25 cellular contexts compared by ENCODE assay signal in the genomic region with DNA sequence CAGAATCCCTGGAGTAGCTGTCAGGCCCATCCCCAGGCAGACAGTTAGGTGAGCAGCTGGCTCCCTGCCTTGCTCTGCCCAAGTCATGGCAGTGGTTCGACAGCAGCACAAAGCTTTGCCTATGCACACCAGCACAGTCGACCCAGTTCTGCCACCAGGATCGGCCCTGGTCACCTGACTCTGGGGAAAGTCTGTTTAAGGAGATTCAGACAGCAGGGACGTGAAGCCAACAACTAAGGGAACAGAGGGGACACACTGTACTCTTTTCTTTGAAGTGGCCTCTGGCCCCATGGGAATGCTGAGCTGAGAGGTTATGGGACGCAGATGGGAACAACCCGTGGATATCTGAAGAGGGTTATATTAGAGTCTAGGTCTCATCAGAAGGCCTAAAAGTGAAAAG.
DNase-seq lines count a peak whose midpoint lies in the region; ATAC-seq and TF ChIP-seq lines count a peak whose summit lies in the region.
"Had no signal": no experiment of that assay in that cellular context is flagged by ENCODE, and none has a peak within 500 bp of the region (broad histone marks: within the 10 kb centered on the region; RNA-seq: fewer than 3 reads in every experiment).

No MANE protein-coding gene starts in this region.

- no peaks in the 10 kb centered on the region for H3K9me3 Mint-ChIP-seq in activated T-helper 1 cell treated with anti-CD3 and anti-CD28 coated beads, Interleukin-12 subunit alpha, Interleukin-12 subunit beta, Interleukin-2, Interleukin-4 antibody, amounts not matched to agents 30 ng/mL and 10 ng/mL and 1 ng/mL, durations not matched to agents 14 hours and 24 hours and 36 hours
- no peaks in the 10 kb centered on the region for H3K9me3 Mint-ChIP-seq in endothelial cell (ENCODE audit: unreplicated experiment)
- H3K9me3 Mint-ChIP-seq in neural progenitor cell: no peaks in the 10 kb centered on the region
- H3K9me3 Mint-ChIP-seq: activated naive CD4-positive, alpha-beta T cell treated with anti-CD3 and anti-CD28 coated beads for 36 hours; CD14-positive monocyte; nephron; T-helper 1 cell treated with Interleukin-12 subunit alpha and Interleukin-12 subunit beta and Interleukin-4 antibody, amounts not matched to agents 30 μg/mL and 1 μg/mL, for 36 hours had no signal

- H3K36me3 ChIP-seq in testis (ENCODE audit: low read depth, missing control alignments) (no peaks in the 10 kb centered on the region), neural progenitor cell (no peaks in the 10 kb centered on the region)
- H3K36me3 ChIP-seq: adrenal gland, sigmoid colon, transverse colon had no signal

- no peak overlapping the region for H2AFZ ChIP-seq in neural progenitor cell (replicated peaks)

- no peaks in the 10 kb centered on the region for H3K79me2 ChIP-seq in neural progenitor cell (ENCODE audit: low read depth)

- H3K27ac ChIP-seq in testis (peak overlapping the region in 1 of 2 donors; percentile 41), neural progenitor cell (no peak overlapping the region)
- H3K27ac ChIP-seq: RWPE1, sigmoid colon, transverse colon had no signal

- H3K9ac ChIP-seq in neural progenitor cell: no peak overlapping the region

- no peaks in the 10 kb centered on the region for H3K36me3 Mint-ChIP-seq in activated T-helper 1 cell treated with anti-CD3 and anti-CD28 coated beads, Interleukin-12 subunit alpha, Interleukin-12 subunit beta, Interleukin-2, Interleukin-4 antibody, amounts not matched to agents 30 ng/mL and 10 ng/mL and 1 ng/mL, durations not matched to agents 14 hours and 24 hours and 36 hours (ENCODE audit: low read depth)
- peaks cover 24% of the 10 kb centered on the region for H3K36me3 Mint-ChIP-seq in endothelial cell (ENCODE audit: low read depth, unreplicated experiment)
- H3K36me3 Mint-ChIP-seq in neural progenitor cell: no peaks in the 10 kb centered on the region
- H3K36me3 Mint-ChIP-seq: CD14-positive monocyte had no signal

- no peaks in the 10 kb centered on the region for H3K9me3 ChIP-seq in testis
- no peaks in the 10 kb centered on the region for H3K9me3 ChIP-seq in neural progenitor cell (ENCODE audit: low read depth)
- H3K9me3 ChIP-seq: adrenal gland, sigmoid colon, transverse colon had no signal

- H3K27me3 Mint-ChIP-seq in activated T-helper 1 cell treated with anti-CD3 and anti-CD28 coated beads, Interleukin-12 subunit alpha, Interleukin-12 subunit beta, Interleukin-2, Interleukin-4 antibody, amounts not matched to agents 30 ng/mL and 10 ng/mL and 1 ng/mL, durations not matched to agents 14 hours and 24 hours and 36 hours (ENCODE audit: insufficient read depth): peaks cover 10% of the 10 kb centered on the region
- H3K27me3 Mint-ChIP-seq in endothelial cell (ENCODE audit: unreplicated experiment) (no peaks in the 10 kb centered on the region), neural progenitor cell (ENCODE audit: insufficient read depth, low read depth) (peaks cover 6% of the 10 kb centered on the region)

- H3K4me1 Mint-ChIP-seq in activated T-helper 1 cell treated with anti-CD3 and anti-CD28 coated beads, Interleukin-12 subunit alpha, Interleukin-12 subunit beta, Interleukin-2, Interleukin-4 antibody, amounts not matched to agents 30 ng/mL and 10 ng/mL and 1 ng/mL, durations not matched to agents 14 hours and 24 hours and 36 hours (ENCODE audit: low read depth): peaks cover 14% of the 10 kb centered on the region
- peaks cover 21% of the 10 kb centered on the region for H3K4me1 Mint-ChIP-seq in endothelial cell (ENCODE audit: unreplicated experiment)
- peaks cover 7% of the 10 kb centered on the region for H3K4me1 Mint-ChIP-seq in neural progenitor cell

- H3F3A ChIP-seq in neural progenitor cell (ENCODE audit: low read depth): no peaks in the 10 kb centered on the region

- H3K27ac Mint-ChIP-seq in activated T-helper 1 cell treated with anti-CD3 and anti-CD28 coated beads, Interleukin-12 subunit alpha, Interleukin-12 subunit beta, Interleukin-2, Interleukin-4 antibody, amounts not matched to agents 30 ng/mL and 10 ng/mL and 1 ng/mL, durations not matched to agents 14 hours and 24 hours and 36 hours: peak overlapping the region; percentile 4
- no peak overlapping the region for H3K27ac Mint-ChIP-seq in endothelial cell (ENCODE audit: unreplicated experiment)
- no peak overlapping the region for H3K27ac Mint-ChIP-seq in neural progenitor cell
- H3K27ac Mint-ChIP-seq: activated naive CD4-positive, alpha-beta T cell treated with anti-CD3 and anti-CD28 coated beads for 36 hours; CD14-positive monocyte; T-helper 1 cell treated with Interleukin-12 subunit alpha and Interleukin-12 subunit beta and Interleukin-4 antibody, amounts not matched to agents 30 μg/mL and 1 μg/mL, for 36 hours had no signal

- ATAC-seq in left lobe of liver: no peak
- ATAC-seq: SK-N-SH treated with all-trans-retinoic acid at 6 μM for 48 hours had no signal

- WGBS in testis, 2 donors: 35 to 59% methylated on average over 6 of the region's 6 CpGs

- no peak overlapping the region for H3K4me2 ChIP-seq in neural progenitor cell

- H3K4me3 Mint-ChIP-seq in activated T-helper 1 cell treated with anti-CD3 and anti-CD28 coated beads, Interleukin-12 subunit alpha, Interleukin-12 subunit beta, Interleukin-2, Interleukin-4 antibody, amounts not matched to agents 30 ng/mL and 10 ng/mL and 1 ng/mL, durations not matched to agents 14 hours and 24 hours and 36 hours: no peak overlapping the region
- H3K4me3 Mint-ChIP-seq in endothelial cell (ENCODE audit: unreplicated experiment) (peak overlapping the region; percentile 42), neural progenitor cell (no peak overlapping the region)
- H3K4me3 Mint-ChIP-seq: activated naive CD4-positive, alpha-beta T cell treated with anti-CD3 and anti-CD28 coated beads for 36 hours; CD14-positive monocyte; nephron; T-helper 1 cell treated with Interleukin-12 subunit alpha and Interleukin-12 subunit beta and Interleukin-4 antibody, amounts not matched to agents 30 μg/mL and 1 μg/mL, for 36 hours had no signal

- H4K20me1 ChIP-seq in neural progenitor cell (ENCODE audit: low read depth): no peaks in the 10 kb centered on the region

- peaks cover 30% of the 10 kb centered on the region for H3K4me1 ChIP-seq in testis
- peaks cover 3% of the 10 kb centered on the region for H3K4me1 ChIP-seq in neural progenitor cell

- no peak for DNase-seq in activated T-helper 1 cell treated with anti-CD3 and anti-CD28 coated beads, Interleukin-12 subunit alpha, Interleukin-12 subunit beta, Interleukin-2, Interleukin-4 antibody, amounts not matched to agents 30 ng/mL and 10 ng/mL and 1 ng/mL, durations not matched to agents 14 hours and 24 hours and 36 hours (ENCODE audit: low spot score)
- DNase-seq in endothelial cell (ENCODE audit: low spot score) (no peak), left lobe of liver (ENCODE audit: low spot score) (peak; percentile 24), testis (peak; percentile 13), neural progenitor cell (ENCODE audit: low spot score) (no peak), HUDEP-2 (lab: John Stamatoyannopoulos, UW; ENCODE audit: unreplicated experiment in 76 of 76) (no peak), DMS79 treated with DMSO at 0.1 percent for 48 hours (lab: John Stamatoyannopoulos, UW) (no peak)
- DNase-seq: activated CD4-positive, alpha-beta T cell treated with anti-CD3 and anti-CD28 coated beads, Interleukin-2, amount 50 U/mL, for 1 hour; activated CD4-positive, CD25-positive, alpha-beta regulatory T cell; activated naive CD4-positive, alpha-beta T cell treated with anti-CD3 and anti-CD28 coated beads for 36 hours; foreskin melanocyte; Karpas-422; NCI-H1417 treated with DMSO at 0.1 percent for 48 hours; NCI-H345; NCI-H774; sigmoid colon; stimulated activated CD4-positive, alpha-beta T cell treated with anti-CD3 and anti-CD28 coated beads, Interleukin-12 subunit alpha, Interleukin-12 subunit beta, amount 100 ng/mL, for 4 hours; stimulated activated CD4-positive, alpha-beta T cell treated with anti-CD3 and anti-CD28 coated beads, Interleukin-2, amount 100 ng/mL, for 48 hours; transverse colon had no signal

- no peak for TF ChIP-seq POLR2A in testis (IDR thresholded peaks at IDR 0.05)

- no peaks in the 10 kb centered on the region for H3K27me3 ChIP-seq in testis
- no peaks in the 10 kb centered on the region for H3K27me3 ChIP-seq in neural progenitor cell
- H3K27me3 ChIP-seq: adrenal gland, sigmoid colon, transverse colon had no signal

- intact Hi-C loops in activated T-helper 1 cell treated with anti-CD3 and anti-CD28 coated beads, Interleukin-12 subunit alpha, Interleukin-12 subunit beta, Interleukin-2, Interleukin-4 antibody, amounts not matched to agents 30 ng/mL and 10 ng/mL and 1 ng/mL, durations not matched to agents 14 hours and 24 hours and 36 hours (cut with micrococcal nuclease): loop anchor here (10.0 kb wide), 1 partner anchor 597 kb away; no protein-coding TSS in a partner anchor
- intact Hi-C loops in testis (cut with DNase I; ENCODE audit: low total_unique reads): loop anchor here (10.0 kb wide), 1 partner anchor 327 kb away; no protein-coding TSS in a partner anchor

- H3K4me3 ChIP-seq in testis (no peak overlapping the region), neural progenitor cell (no peak overlapping the region)
- H3K4me3 ChIP-seq: adrenal gland, sigmoid colon, transverse colon had no signal

- TF ChIP-seq CTCF in endothelial cell (IDR thresholded peaks at IDR 0.05; ENCODE audit: unreplicated experiment) (no peak), testis (IDR thresholded peaks at IDR 0.05) (no peak), neural progenitor cell (IDR thresholded peaks at IDR 0.05) (no peak)

Comparison
In these comparisons a context has a peak if more than half of its experiments do, and no peak if none do; other contexts are left out.
1. DNase-seq: peak in left lobe of liver (single experiment) and testis (single experiment); none in activated T-helper 1 cell treated with anti-CD3 and anti-CD28 coated beads, Interleukin-12 subunit alpha, Interleukin-12 subunit beta, Interleukin-2, Interleukin-4 antibody, amounts not matched to agents 30 ng/mL and 10 ng/mL and 1 ng/mL, durations not matched to agents 14 hours and 24 hours and 36 hours (single experiment), endothelial cell (single experiment), neural progenitor cell (single experiment), HUDEP-2 (0 of 76) and DMS79 treated with DMSO at 0.1 percent for 48 hours (single experiment).